ENCODE assay signal across 8 cellular contexts in the genomic region with DNA sequence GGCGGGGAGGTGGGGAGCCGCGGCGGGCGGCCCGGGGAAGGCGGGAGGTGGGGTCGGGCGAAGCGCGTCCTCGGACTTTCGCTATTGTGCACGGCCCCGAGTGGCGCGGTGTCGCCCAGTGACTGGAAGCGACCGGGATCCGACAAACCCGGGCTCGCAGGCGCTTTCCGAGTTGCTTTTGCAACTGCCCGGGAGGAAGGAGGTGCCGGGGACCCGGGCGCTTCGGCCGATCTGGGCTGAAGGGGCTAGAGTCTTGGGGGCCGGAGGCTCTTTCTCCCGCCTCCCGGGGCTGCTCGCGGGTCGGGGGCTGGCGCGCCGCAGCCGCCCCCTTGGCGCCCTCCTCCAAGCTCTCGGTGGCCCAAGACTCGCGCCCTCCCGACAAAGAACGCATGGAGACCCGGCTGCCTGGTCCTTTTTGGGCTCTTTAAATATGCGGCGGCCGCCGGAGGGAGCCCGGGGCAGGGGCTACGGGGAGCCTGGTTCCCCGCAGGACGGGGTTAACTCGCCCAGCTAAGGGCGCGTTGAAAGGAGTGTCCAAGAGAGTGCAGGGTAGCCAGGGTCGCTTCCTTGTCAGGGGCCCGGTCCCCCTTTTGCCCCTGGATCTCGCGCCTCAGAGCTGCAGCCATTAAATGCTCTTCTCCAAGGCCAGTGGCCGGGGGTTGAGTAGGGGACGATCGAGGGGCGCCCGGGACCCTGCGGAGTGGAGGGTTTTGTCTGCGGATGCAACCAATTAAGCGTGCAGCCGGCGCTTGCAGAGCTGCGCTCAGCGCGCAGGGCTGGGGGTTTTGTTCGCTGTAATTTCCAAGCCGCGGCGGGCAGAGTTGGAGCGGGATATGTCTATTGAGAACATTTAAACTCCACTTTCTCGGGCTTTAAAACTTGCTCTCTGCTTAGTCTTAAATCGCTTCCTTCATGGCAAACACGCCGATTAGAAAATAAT. TPM values are rescaled to one million over a fixed set of nuclear protein-coding genes. Genes with fewer than 3 reads are reported as not detected.
DNase-seq lines count a peak whose midpoint lies in the region; ATAC-seq and TF ChIP-seq lines count a peak whose summit lies in the region.

No MANE protein-coding gene starts in this region.

- H3K9me3 Mint-ChIP-seq in activated CD8-positive, alpha-beta memory T cell treated with anti-CD3 and anti-CD28 coated beads, Interleukin-2, amount 10 ng/mL, durations not matched to agents 7 days and 5 days (ENCODE audit: low read depth): no peaks in the 10 kb centered on the region
- no peaks in the 10 kb centered on the region for H3K9me3 Mint-ChIP-seq in nephron

- DNase-seq in activated CD8-positive, alpha-beta memory T cell treated with anti-CD3 and anti-CD28 coated beads, Interleukin-2, amount 10 ng/mL, durations not matched to agents 7 days and 5 days: no peak
- no peak for DNase-seq in activated CD8-positive, alpha-beta memory T cell treated with anti-CD3 and anti-CD28 coated beads for 24 hours
- DNase-seq in SJCRH30 (peak; percentile 60 to 67), fibroblast of mammary gland (ENCODE audit: low read depth) (no peak), NCI-H1436 treated with DMSO at 0.1 percent for 48 hours (lab: John Stamatoyannopoulos, UW) (no peak), epidermal melanocyte (ENCODE audit: insufficient read length, low spot score) (no peak)

- no peaks in the 10 kb centered on the region for H3K9me3 ChIP-seq in SJCRH30 (replicated peaks)

- no peak overlapping the region for H3K27ac Mint-ChIP-seq in activated CD8-positive, alpha-beta memory T cell treated with anti-CD3 and anti-CD28 coated beads, Interleukin-2, amount 10 ng/mL, durations not matched to agents 7 days and 5 days
- peak overlapping the region; percentile 98 to 100 (median 100) for H3K27ac Mint-ChIP-seq in nephron

- H3K27me3 Mint-ChIP-seq in activated CD8-positive, alpha-beta memory T cell treated with anti-CD3 and anti-CD28 coated beads, Interleukin-2, amount 10 ng/mL, durations not matched to agents 7 days and 5 days: peaks cover 68% of the 10 kb centered on the region
- peaks cover 31% of the 10 kb centered on the region for H3K27me3 Mint-ChIP-seq in nephron (ENCODE audit: low read depth)

- H3K4me3 Mint-ChIP-seq in activated CD8-positive, alpha-beta memory T cell treated with anti-CD3 and anti-CD28 coated beads, Interleukin-2, amount 10 ng/mL, durations not matched to agents 7 days and 5 days: no peak overlapping the region
- H3K4me3 Mint-ChIP-seq in nephron: peak overlapping the region; percentile 92 to 98 (median 94)

- peaks cover 13% of the 10 kb centered on the region for H3K4me1 Mint-ChIP-seq in activated CD8-positive, alpha-beta memory T cell treated with anti-CD3 and anti-CD28 coated beads, Interleukin-2, amount 10 ng/mL, durations not matched to agents 7 days and 5 days
- peaks cover 28% of the 10 kb centered on the region for H3K4me1 Mint-ChIP-seq in nephron

- CTCF ChIA-PET in activated CD8-positive, alpha-beta memory T cell treated with anti-CD3 and anti-CD28 coated beads, Interleukin-2, amount 10 ng/mL, durations not matched to agents 7 days and 5 days (lab: Charles Lee): no interaction called here

- peaks cover 16% of the 10 kb centered on the region for H3K4me1 ChIP-seq in SJCRH30

- H3K27ac ChIP-seq in SJCRH30: peak overlapping the region; percentile 97

- no peaks in the 10 kb centered on the region for H3K27me3 ChIP-seq in SJCRH30

- ATAC-seq in activated CD8-positive, alpha-beta memory T cell treated with anti-CD3 and anti-CD28 coated beads, Interleukin-2, amount 10 ng/mL, durations not matched to agents 7 days and 5 days: peak; percentile 30
- ATAC-seq in GM21515 (IDR thresholded peaks at IDR 0.05; ENCODE audit: unreplicated experiment): no peak

- H3K36me3 ChIP-seq in SJCRH30: peaks cover 27% of the 10 kb centered on the region

- no peaks in the 10 kb centered on the region for H3K36me3 Mint-ChIP-seq in activated CD8-positive, alpha-beta memory T cell treated with anti-CD3 and anti-CD28 coated beads, Interleukin-2, amount 10 ng/mL, durations not matched to agents 7 days and 5 days
- H3K36me3 Mint-ChIP-seq in nephron (ENCODE audit: low read depth): peaks cover 32% of the 10 kb centered on the region

- no peak for TF ChIP-seq CTCF in fibroblast of mammary gland (conservative IDR thresholded peaks at IDR 0.05; ENCODE audit: control insufficient read depth, insufficient read depth, low read depth, low read length)
- no peak for TF ChIP-seq CTCF in nephron (IDR thresholded peaks at IDR 0.05; ENCODE audit: unreplicated experiment in 3 of 3)

- H3K4me3 ChIP-seq in SJCRH30: peak overlapping the region; percentile 78
- peak overlapping the region; percentile 89 for H3K4me3 ChIP-seq in fibroblast of mammary gland (ENCODE audit: control insufficient read depth, low read depth, low read length)

RNA-seq across cellular contexts. Expression of a gene that starts 1.6 kb away (rescaled TPM):
- not detected for total RNA-seq in activated CD8-positive, alpha-beta memory T cell treated with anti-CD3 and anti-CD28 coated beads, Interleukin-2, amount 10 ng/mL, durations not matched to agents 7 days and 5 days
- 86.6 and 87.9 TPM in 2 replicates for total RNA-seq in SJCRH30 (2014; rRNA removed; shearing (Covaris generic))

Comparison
In these comparisons a context has a peak if more than half of its experiments do, and no peak if none do; other contexts are left out.
1. DNase-seq: peak in SJCRH30 (2 of 2); none in activated CD8-positive, alpha-beta memory T cell treated with anti-CD3 and anti-CD28 coated beads, Interleukin-2, amount 10 ng/mL, durations not matched to agents 7 days and 5 days (single experiment), activated CD8-positive, alpha-beta memory T cell treated with anti-CD3 and anti-CD28 coated beads for 24 hours (single experiment), fibroblast of mammary gland (single experiment), NCI-H1436 treated with DMSO at 0.1 percent for 48 hours (single experiment) and epidermal melanocyte (single experiment).
2. RNA of a gene that starts 1.6 kb away (total RNA-seq): 86.6 to 87.9 TPM in SJCRH30; not detected in activated CD8-positive, alpha-beta memory T cell treated with anti-CD3 and anti-CD28 coated beads, Interleukin-2, amount 10 ng/mL, durations not matched to agents 7 days and 5 days; every median in the first group is over 10 times any median in the second.